In the genomic region with DNA sequence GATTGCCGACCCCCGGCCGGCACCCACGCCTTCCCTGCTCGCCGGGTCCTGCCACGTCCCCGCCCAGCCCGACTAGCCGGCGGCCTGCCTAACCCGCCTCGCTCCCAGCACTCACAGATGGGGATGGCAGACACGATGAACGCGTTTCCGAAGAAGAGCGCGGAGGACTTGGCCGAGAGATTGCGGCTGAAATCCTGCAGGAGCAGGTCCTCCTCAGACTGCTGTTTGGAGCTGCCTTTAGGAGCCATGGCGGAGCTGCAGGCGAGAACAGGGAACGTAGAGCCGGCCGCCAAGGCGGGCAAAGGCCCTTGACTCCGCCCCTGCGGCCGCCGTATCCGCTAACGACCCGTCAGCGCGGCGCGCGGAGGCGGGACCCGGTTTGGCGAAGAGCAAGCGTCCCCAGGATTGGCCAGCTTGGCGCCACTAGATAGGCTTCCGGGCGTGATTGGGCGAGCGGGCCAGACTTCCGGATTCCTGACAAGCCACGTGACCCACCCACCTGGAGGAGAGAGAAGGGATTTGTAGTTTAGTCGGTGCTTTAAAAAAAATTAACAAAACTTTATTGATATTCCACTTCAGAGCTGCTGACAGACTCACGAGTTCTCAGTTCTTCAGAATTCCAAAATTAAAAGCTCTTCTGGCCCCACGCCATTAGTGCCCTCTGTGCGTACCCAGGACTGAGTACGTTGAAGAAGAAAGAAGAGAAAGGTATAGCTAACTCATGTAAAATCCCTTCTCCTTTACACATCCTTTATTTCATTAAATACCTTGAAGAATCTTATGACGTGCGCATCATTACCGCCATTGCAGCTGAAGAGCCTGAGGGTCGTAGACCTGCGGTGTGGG, we compare ENCODE assay signal across 8 cellular contexts. TPM values are rescaled to one million over a fixed set of nuclear protein-coding genes. Genes with fewer than 3 reads are reported as not detected.
DNase-seq lines count a peak whose midpoint lies in the region; ATAC-seq and TF ChIP-seq lines count a peak whose summit lies in the region.

TSS of gene SSR3 (minus strand) at position 276 of the 846 bp plus-strand sequence. CDS start at position 248, 28 bp downstream.

- H3K4me1 ChIP-seq in prostate gland (replicated peaks) = no peaks in the 10 kb centered on the region
- no peaks in the 10 kb centered on the region for H3K4me1 ChIP-seq in urinary bladder (ENCODE audit: insufficient read depth)

- DNase-seq in NCI-H187 treated with DMSO at 0.1 percent for 48 hours (lab: John Stamatoyannopoulos, UW) (peak; percentile 90), anterior cingulate cortex (lab: John Stamatoyannopoulos, UW) (peak; percentile 85 to 99 (median 98)), left ventricle myocardium superior (peak; percentile 100), prostate gland (ENCODE audit: low spot score) (peak; percentile 99)

- peak within 1 kb of the TSS; percentile 78 to 79 for H3K27ac ChIP-seq in prostate gland
- peak within 1 kb of the TSS; percentile 88 for H3K27ac ChIP-seq in urinary bladder (ENCODE audit: low read depth)

- WGBS in prostate gland = 6% methylated on average over 54 of the region's 60 CpGs
- 5% methylated on average over 60 of the region's 60 CpGs for WGBS in urinary bladder

- H3K4me3 ChIP-seq in prostate gland = peak within 1 kb of the TSS; percentile 60 to 87
- H3K4me3 ChIP-seq in urinary bladder (ENCODE audit: low read depth, low read length) = peak within 1 kb of the TSS; percentile 75

- peak; percentile 83 for TF ChIP-seq POLR2A in prostate gland (IDR thresholded peaks at IDR 0.05)

- intact Hi-C loops in T-helper 2 cell treated with Interferon-gamma antibody and Interleukin-4, amounts not matched to agents 100 ng/mL and 5 ng/mL, for 36 hours (cut with micrococcal nuclease) = loop anchor here (1.0 to 10.0 kb wide), 12 partner anchors 31 to 680 kb away; partner anchors contain the start of genes CCNL1, GMPS and TIPARP
- intact Hi-C loops in left ventricle myocardium superior (cut with micrococcal nuclease) (loop anchor here (5.0 to 10.0 kb wide), 2 partner anchors 270 to 532 kb away; partner anchors contain the start of gene LEKR1), prostate gland (cut with DNase I) (loop anchor here (1.0 to 5.0 kb wide), 2 partner anchors 119 to 532 kb away; partner anchors contain the start of gene TIPARP)

- H3K27me3 ChIP-seq in prostate gland (replicated peaks; ENCODE audit: insufficient read depth) = no peaks in the 10 kb centered on the region

- H3K36me3 ChIP-seq in prostate gland (no peaks in the 10 kb centered on the region), urinary bladder (ENCODE audit: insufficient read depth) (no peaks in the 10 kb centered on the region)

- TF ChIP-seq CTCF in prostate gland (IDR thresholded peaks at IDR 0.05) = peak in 2 of 4 experiments; percentile 65 to 85

- no peaks in the 10 kb centered on the region for H3K9me3 ChIP-seq in prostate gland

- ATAC-seq in GM18499 (IDR thresholded peaks at IDR 0.05; ENCODE audit: insufficient read depth, unreplicated experiment) = peak; percentile 91
- peak; percentile 99 for ATAC-seq in HG02943 (IDR thresholded peaks at IDR 0.05; ENCODE audit: low read depth, unreplicated experiment)
- peak; percentile 99 for ATAC-seq in left ventricle myocardium superior

RNA-seq across cellular contexts. Expression of gene SSR3, which starts in this region (rescaled TPM):
- 163 and 164 TPM in 2 replicates for total RNA-seq in T-helper 2 cell treated with Interferon-gamma antibody and Interleukin-4, amounts not matched to agents 100 ng/mL and 5 ng/mL, for 36 hours
- total RNA-seq in left ventricle myocardium superior (223 TPM), prostate gland (100 to 1,000 TPM; 102 to 142 TPM), urinary bladder (128 TPM)
- polyA plus RNA-seq in urinary bladder = 68.0 TPM

Comparison
In these comparisons a context has a peak if more than half of its experiments do, and no peak if none do; other contexts are left out.
1. Peak in every context shown above with its lines: DNase-seq, ATAC-seq, H3K4me3 ChIP-seq and H3K27ac ChIP-seq.